1 cellular context compared by ENCODE assay signal in the genomic region with DNA sequence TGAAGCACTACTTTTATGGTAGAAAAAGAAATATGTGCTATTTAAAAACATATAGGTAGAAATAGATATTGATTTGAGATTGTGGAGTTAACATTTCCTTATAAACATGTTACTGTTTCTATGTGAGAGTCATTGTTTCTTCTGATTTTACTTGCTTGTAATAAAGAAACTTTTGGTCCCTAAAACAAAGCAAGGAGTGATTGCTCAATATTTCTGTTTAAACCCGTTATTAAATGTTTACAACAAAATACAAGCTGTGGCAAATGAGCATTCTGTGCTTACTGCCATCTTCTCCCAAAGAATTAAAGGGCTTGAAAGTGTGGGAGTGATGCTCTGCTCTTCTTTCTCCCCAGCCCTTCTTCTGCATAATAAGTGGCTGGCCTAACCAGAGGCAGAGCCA.
TF ChIP-seq lines count a peak whose summit lies in the region.

No MANE protein-coding gene starts in this region.

TF ChIP-seq in GM23338, 12 proteins besides CTCF, POLR2A, EP300 and RAD21 (continued from another document):
- TF ChIP-seq ETS1 (IDR thresholded peaks at IDR 0.05): no peak
- no peak for TF ChIP-seq STAT1 (IDR thresholded peaks at IDR 0.05; ENCODE audit: unreplicated experiment)
- TF ChIP-seq EZH2 (IDR thresholded peaks at IDR 0.05; ENCODE audit: low read depth, unreplicated experiment): no peak
- TF ChIP-seq, protein P1, sequence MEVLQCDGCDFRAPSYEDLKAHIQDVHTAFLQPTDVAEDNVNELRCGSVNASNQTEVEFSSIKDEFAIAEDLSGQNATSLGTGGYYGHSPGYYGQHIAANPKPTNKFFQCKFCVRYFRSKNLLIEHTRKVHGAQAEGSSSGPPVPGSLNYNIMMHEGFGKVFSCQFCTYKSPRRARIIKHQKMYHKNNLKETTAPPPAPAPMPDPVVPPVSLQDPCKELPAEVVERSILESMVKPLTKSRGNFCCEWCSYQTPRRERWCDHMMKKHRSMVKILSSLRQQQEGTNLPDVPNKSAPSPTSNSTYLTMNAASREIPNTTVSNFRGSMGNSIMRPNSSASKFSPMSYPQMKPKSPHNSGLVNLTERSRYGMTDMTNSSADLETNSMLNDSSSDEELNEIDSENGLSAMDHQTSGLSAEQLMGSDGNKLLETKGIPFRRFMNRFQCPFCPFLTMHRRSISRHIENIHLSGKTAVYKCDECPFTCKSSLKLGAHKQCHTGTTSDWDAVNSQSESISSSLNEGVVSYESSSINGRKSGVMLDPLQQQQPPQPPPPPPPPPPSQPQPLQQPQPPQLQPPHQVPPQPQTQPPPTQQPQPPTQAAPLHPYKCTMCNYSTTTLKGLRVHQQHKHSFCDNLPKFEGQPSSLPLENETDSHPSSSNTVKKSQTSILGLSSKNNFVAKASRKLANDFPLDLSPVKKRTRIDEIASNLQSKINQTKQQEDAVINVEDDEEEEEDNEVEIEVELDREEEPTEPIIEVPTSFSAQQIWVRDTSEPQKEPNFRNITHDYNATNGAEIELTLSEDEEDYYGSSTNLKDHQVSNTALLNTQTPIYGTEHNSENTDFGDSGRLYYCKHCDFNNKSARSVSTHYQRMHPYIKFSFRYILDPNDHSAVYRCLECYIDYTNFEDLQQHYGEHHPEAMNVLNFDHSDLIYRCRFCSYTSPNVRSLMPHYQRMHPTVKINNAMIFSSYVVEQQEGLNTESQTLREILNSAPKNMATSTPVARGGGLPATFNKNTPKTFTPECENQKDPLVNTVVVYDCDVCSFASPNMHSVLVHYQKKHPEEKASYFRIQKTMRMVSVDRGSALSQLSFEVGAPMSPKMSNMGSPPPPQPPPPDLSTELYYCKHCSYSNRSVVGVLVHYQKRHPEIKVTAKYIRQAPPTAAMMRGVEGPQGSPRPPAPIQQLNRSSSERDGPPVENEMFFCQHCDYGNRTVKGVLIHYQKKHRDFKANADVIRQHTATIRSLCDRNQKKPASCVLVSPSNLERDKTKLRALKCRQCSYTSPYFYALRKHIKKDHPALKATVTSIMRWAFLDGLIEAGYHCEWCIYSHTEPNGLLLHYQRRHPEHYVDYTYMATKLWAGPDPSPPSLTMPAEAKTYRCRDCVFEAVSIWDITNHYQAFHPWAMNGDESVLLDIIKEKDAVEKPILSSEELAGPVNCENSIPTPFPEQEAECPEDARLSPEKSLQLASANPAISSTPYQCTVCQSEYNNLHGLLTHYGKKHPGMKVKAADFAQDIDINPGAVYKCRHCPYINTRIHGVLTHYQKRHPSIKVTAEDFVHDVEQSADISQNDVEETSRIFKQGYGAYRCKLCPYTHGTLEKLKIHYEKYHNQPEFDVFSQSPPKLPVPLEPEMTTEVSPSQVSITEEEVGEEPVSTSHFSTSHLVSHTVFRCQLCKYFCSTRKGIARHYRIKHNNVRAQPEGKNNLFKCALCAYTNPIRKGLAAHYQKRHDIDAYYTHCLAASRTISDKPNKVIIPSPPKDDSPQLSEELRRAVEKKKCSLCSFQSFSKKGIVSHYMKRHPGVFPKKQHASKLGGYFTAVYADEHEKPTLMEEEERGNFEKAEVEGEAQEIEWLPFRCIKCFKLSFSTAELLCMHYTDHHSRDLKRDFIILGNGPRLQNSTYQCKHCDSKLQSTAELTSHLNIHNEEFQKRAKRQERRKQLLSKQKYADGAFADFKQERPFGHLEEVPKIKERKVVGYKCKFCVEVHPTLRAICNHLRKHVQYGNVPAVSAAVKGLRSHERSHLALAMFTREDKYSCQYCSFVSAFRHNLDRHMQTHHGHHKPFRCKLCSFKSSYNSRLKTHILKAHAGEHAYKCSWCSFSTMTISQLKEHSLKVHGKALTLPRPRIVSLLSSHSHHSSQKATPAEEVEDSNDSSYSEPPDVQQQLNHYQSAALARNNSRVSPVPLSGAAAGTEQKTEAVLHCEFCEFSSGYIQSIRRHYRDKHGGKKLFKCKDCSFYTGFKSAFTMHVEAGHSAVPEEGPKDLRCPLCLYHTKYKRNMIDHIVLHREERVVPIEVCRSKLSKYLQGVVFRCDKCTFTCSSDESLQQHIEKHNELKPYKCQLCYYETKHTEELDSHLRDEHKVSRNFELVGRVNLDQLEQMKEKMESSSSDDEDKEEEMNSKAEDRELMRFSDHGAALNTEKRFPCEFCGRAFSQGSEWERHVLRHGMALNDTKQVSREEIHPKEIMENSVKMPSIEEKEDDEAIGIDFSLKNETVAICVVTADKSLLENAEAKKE (CRISPR knock-in tag; IDR thresholded peaks at IDR 0.05): no peak
- no peak for TF ChIP-seq EZH2phosphoT487 (IDR thresholded peaks at IDR 0.05; ENCODE audit: unreplicated experiment)
- TF ChIP-seq ZNF114 (CRISPR knock-in tag; IDR thresholded peaks at IDR 0.05): no peak
- no peak for TF ChIP-seq CREB1 (CRISPR knock-in tag; IDR thresholded peaks at IDR 0.05; ENCODE audit: low read depth)
- no peak for TF ChIP-seq JUNB (IDR thresholded peaks at IDR 0.05; ENCODE audit: unreplicated experiment)
- TF ChIP-seq POLR2AphosphoS5 (IDR thresholded peaks at IDR 0.05; ENCODE audit: low read depth): no peak
- TF ChIP-seq, protein P2, sequence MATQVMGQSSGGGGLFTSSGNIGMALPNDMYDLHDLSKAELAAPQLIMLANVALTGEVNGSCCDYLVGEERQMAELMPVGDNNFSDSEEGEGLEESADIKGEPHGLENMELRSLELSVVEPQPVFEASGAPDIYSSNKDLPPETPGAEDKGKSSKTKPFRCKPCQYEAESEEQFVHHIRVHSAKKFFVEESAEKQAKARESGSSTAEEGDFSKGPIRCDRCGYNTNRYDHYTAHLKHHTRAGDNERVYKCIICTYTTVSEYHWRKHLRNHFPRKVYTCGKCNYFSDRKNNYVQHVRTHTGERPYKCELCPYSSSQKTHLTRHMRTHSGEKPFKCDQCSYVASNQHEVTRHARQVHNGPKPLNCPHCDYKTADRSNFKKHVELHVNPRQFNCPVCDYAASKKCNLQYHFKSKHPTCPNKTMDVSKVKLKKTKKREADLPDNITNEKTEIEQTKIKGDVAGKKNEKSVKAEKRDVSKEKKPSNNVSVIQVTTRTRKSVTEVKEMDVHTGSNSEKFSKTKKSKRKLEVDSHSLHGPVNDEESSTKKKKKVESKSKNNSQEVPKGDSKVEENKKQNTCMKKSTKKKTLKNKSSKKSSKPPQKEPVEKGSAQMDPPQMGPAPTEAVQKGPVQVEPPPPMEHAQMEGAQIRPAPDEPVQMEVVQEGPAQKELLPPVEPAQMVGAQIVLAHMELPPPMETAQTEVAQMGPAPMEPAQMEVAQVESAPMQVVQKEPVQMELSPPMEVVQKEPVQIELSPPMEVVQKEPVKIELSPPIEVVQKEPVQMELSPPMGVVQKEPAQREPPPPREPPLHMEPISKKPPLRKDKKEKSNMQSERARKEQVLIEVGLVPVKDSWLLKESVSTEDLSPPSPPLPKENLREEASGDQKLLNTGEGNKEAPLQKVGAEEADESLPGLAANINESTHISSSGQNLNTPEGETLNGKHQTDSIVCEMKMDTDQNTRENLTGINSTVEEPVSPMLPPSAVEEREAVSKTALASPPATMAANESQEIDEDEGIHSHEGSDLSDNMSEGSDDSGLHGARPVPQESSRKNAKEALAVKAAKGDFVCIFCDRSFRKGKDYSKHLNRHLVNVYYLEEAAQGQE (IDR thresholded peaks at IDR 0.05; ENCODE audit: unreplicated experiment): no peak
